ENCODE assay signal across 8 cellular contexts in genomic region chr7:23013715-23014649, GRCh38. TPM values are rescaled to one million over a fixed set of nuclear protein-coding genes. Genes with fewer than 3 reads are reported as not detected.
DNase-seq lines count a peak whose midpoint lies in the region; ATAC-seq, FAIRE-seq and TF ChIP-seq lines count a peak whose summit lies in the region.

Gene HYCC1, minus strand, starts transcription at chr7:23014130. Its CDS starts 23,019 bp downstream, at chr7:22991111.

- peak; percentile 97 for DNase-seq in NCI-H1694 (lab: John Stamatoyannopoulos, UW)
- peak; percentile 96 to 99 (median 98) for DNase-seq in T-helper 17 cell
- DNase-seq in amygdala (lab: John Stamatoyannopoulos, UW): peak; percentile 82 to 100 (median 99)
- DNase-seq in left ventricle myocardium superior: peak; percentile 99
- peak; percentile 98 to 99 for DNase-seq in psoas muscle
- DNase-seq in urothelium cell line (ENCODE audit: low spot score): peak; percentile 98

- peak within 1 kb of the TSS; percentile 87 for H3K27ac ChIP-seq in psoas muscle

- intact Hi-C loops in left ventricle myocardium superior (cut with micrococcal nuclease): no loop called here
- intact Hi-C loops in psoas muscle (cut with DNase I): loop anchor here in 1 of 2 donors (10.0 kb wide), 1 partner anchor 159 kb away; no protein-coding TSS in a partner anchor

- peak; percentile 95 for ATAC-seq in HG02885 (IDR thresholded peaks at IDR 0.05; ENCODE audit: poor library complexity, unreplicated experiment)
- ATAC-seq in T-helper 17 cell: peak; percentile 98
- ATAC-seq in left ventricle myocardium superior: peak; percentile 100
- ATAC-seq in psoas muscle: peak; percentile 99 to 100 (median 100)

- H3K27me3 ChIP-seq in psoas muscle (ENCODE audit: insufficient read depth in 3 of 3, low read length in 2 of 3): no peaks in the 10 kb centered on the region

- H3K27me3 Mint-ChIP-seq in T-helper 17 cell: no peaks in the 10 kb centered on the region

- peaks cover 26% of the 10 kb centered on the region for H3K4me1 ChIP-seq in psoas muscle

- H3K27ac Mint-ChIP-seq in T-helper 17 cell: no peak within 1 kb of the TSS

- H3K9me3 ChIP-seq in T-helper 17 cell (ENCODE audit: control insufficient read depth, low read length, poor library complexity, severe bottlenecking) (no peaks in the 10 kb centered on the region), psoas muscle (no peaks in the 10 kb centered on the region)

- H3K36me3 ChIP-seq in psoas muscle (ENCODE audit: insufficient read depth in 1 of 2, low read depth in 1 of 2): no peaks in the 10 kb centered on the region

- peak within 1 kb of the TSS; percentile 100 for H3K4me3 Mint-ChIP-seq in T-helper 17 cell

- TF ChIP-seq POLR2A in GM15510 (IDR thresholded peaks at IDR 0.05; ENCODE audit: borderline replicate concordance, extremely low read depth, insufficient read length): peak; percentile 98

- peaks cover 30% of the 10 kb centered on the region for H3K4me1 Mint-ChIP-seq in T-helper 17 cell

- peaks cover 6% of the 10 kb centered on the region for H3K36me3 Mint-ChIP-seq in T-helper 17 cell (ENCODE audit: low read depth)

- peak; percentile 70 for TF ChIP-seq CTCF in psoas muscle (IDR thresholded peaks at IDR 0.05)

- peak within 1 kb of the TSS; percentile 85 for H3K4me3 ChIP-seq in psoas muscle

- 2% methylated on average over 49 to 61 of the region's 61 CpGs for WGBS in psoas muscle, 3 donors

- peak; percentile 67 for FAIRE-seq in urothelium cell line (lab: Jason Lieb, UNC)

RNA-seq across cellular contexts. Expression of gene HYCC1, which starts in this region (rescaled TPM):
- total RNA-seq in T-helper 17 cell: 10 to 100 TPM; 19.6 to 24.9 TPM
- total RNA-seq in left ventricle myocardium superior: 39.6 TPM
- total RNA-seq in psoas muscle: 10 to 100 TPM; 24.0 to 63.9 (median 50.5) TPM
- polyA plus RNA-seq in psoas muscle: 10 to 100 TPM; 14.6 to 30.1 (median 15.6) TPM

Comparison
In these comparisons a context has a peak if more than half of its experiments do, and no peak if none do; other contexts are left out.
1. Peak in every context shown above with its lines: DNase-seq, ATAC-seq, H3K4me3 ChIP-seq and H3K27ac ChIP-seq.